9 cellular contexts compared by ENCODE assay signal in genomic region chr2:121944072-121944829, GRCh38.
DNase-seq lines count a peak whose midpoint lies in the region; TF ChIP-seq lines count a peak whose summit lies in the region.
"Had no signal": no experiment of that assay in that cellular context is flagged by ENCODE, and none has a peak within 500 bp of the region (broad histone marks: within the 10 kb centered on the region; RNA-seq: fewer than 3 reads in every experiment).

No MANE protein-coding gene starts in this region.

- no peak overlapping the region for H2BK5ac ChIP-seq in neuronal stem cell (ENCODE audit: low read length)

- DNase-seq in CD1c-positive myeloid dendritic cell (ENCODE audit: extremely low spot score) (peak; percentile 11), NB4 (ENCODE audit: low read depth) (peak; percentile 50), choroid plexus epithelial cell (ENCODE audit: low read depth) (peak; percentile 63), middle frontal gyrus (ENCODE audit: extremely low spot score, low spot score) (peak; percentile 8), erythroblast (lab: John Stamatoyannopoulos, UW) (no peak), esophagus squamous epithelium (lab: John Stamatoyannopoulos, UW) (no peak), neuronal stem cell (ENCODE audit: low spot score) (no peak), NCI-H526 treated with DMSO at 0.1 percent for 48 hours (lab: John Stamatoyannopoulos, UW) (no peak)
- DNase-seq: lower lobe of right lung had no signal

- H3K4me2 ChIP-seq in neuronal stem cell (ENCODE audit: insufficient read depth, low read length, poor library complexity, severe bottlenecking): no peak overlapping the region

- H3K4me1 ChIP-seq in esophagus squamous epithelium: no peaks in the 10 kb centered on the region
- no peaks in the 10 kb centered on the region for H3K4me1 ChIP-seq in neuronal stem cell (ENCODE audit: control insufficient read depth in 2 of 2, insufficient read depth in 1 of 2, low read depth in 1 of 2, low read length in 2 of 2)
- H3K4me1 ChIP-seq: lower lobe of right lung had no signal

- no peak overlapping the region for H4K8ac ChIP-seq in neuronal stem cell (ENCODE audit: low read depth, low read length)

- H3K4me3 ChIP-seq in NB4 (ENCODE audit: low read depth, low read length): no peak overlapping the region
- H3K4me3 ChIP-seq in choroid plexus epithelial cell (ENCODE audit: low read depth, low read length): no peak overlapping the region
- no peak overlapping the region for H3K4me3 ChIP-seq in esophagus squamous epithelium
- H3K4me3 ChIP-seq in neuronal stem cell (ENCODE audit: low read length in 2 of 2): no peak overlapping the region
- H3K4me3 ChIP-seq: lower lobe of right lung had no signal

- H3K79me1 ChIP-seq in neuronal stem cell (ENCODE audit: low read depth, low read length): no peaks in the 10 kb centered on the region

- H3K9me3 ChIP-seq in esophagus squamous epithelium (no peaks in the 10 kb centered on the region), neuronal stem cell (replicated peaks in 1 of 2; ENCODE audit: control insufficient read depth in 2 of 2, insufficient read depth in 1 of 2, low read depth in 1 of 2, low read length in 2 of 2) (no peaks in the 10 kb centered on the region)
- H3K9me3 ChIP-seq: lower lobe of right lung had no signal

- H2BK120ac ChIP-seq in neuronal stem cell (ENCODE audit: low read depth, low read length): no peak overlapping the region

- no peak overlapping the region for H2AFZ ChIP-seq in neuronal stem cell (ENCODE audit: low read length)

- no peak overlapping the region for H4K91ac ChIP-seq in neuronal stem cell (ENCODE audit: low read depth, low read length, poor library complexity)

- H2AK5ac ChIP-seq in neuronal stem cell (ENCODE audit: low read depth, low read length): no peak overlapping the region

- no peak overlapping the region for H2BK15ac ChIP-seq in neuronal stem cell (ENCODE audit: low read length)

- intact Hi-C loops in esophagus squamous epithelium (cut with DNase I): no loop called here

- no peak overlapping the region for H2BK12ac ChIP-seq in neuronal stem cell (ENCODE audit: low read length)

- TF ChIP-seq CTCF in NB4 (IDR thresholded peaks at IDR 0.05; ENCODE audit: low read depth, low read length): no peak
- TF ChIP-seq CTCF in choroid plexus epithelial cell (conservative IDR thresholded peaks at IDR 0.05; ENCODE audit: low read depth, low read length): no peak
- no peak for TF ChIP-seq CTCF in esophagus squamous epithelium (IDR thresholded peaks at IDR 0.05)

- no peaks in the 10 kb centered on the region for H3K27me3 ChIP-seq in esophagus squamous epithelium
- H3K27me3 ChIP-seq in neuronal stem cell (ENCODE audit: control insufficient read depth in 3 of 3, insufficient read depth in 3 of 3, low read depth in 1 of 3, low read length in 3 of 3): no peaks in the 10 kb centered on the region

- H3K14ac ChIP-seq in neuronal stem cell (ENCODE audit: low read length): no peak overlapping the region

- H3K23ac ChIP-seq in neuronal stem cell (ENCODE audit: low read depth, low read length, poor library complexity): no peak overlapping the region

- no peak overlapping the region for H3K4ac ChIP-seq in neuronal stem cell (ENCODE audit: low read length)

- H3K9ac ChIP-seq in neuronal stem cell (ENCODE audit: low read depth, low read length, poor library complexity): no peak overlapping the region

- no peak overlapping the region for H3K27ac ChIP-seq in esophagus squamous epithelium
- no peak overlapping the region for H3K27ac ChIP-seq in neuronal stem cell (replicated peaks; ENCODE audit: low read length)
- H3K27ac ChIP-seq: lower lobe of right lung had no signal

- no peak overlapping the region for H3K18ac ChIP-seq in neuronal stem cell (ENCODE audit: low read length)

- WGBS in esophagus squamous epithelium, 2 donors: 50 to 55% methylated on average over 7 of the region's 7 CpGs
- no CpG with 5 or more reads among the region's 7 CpGs for WGBS in neuronal stem cell (ENCODE audit: extremely low coverage in 2 of 2, insufficient read length in 2 of 2, insufficient replicate concordance in 1 of 2), 2 donors

- TF ChIP-seq POLR2A in NB4 (IDR thresholded peaks at IDR 0.05; ENCODE audit: extremely low read depth, insufficient read length) (no peak), erythroblast (IDR thresholded peaks at IDR 0.05; ENCODE audit: low read length) (no peak), esophagus squamous epithelium (IDR thresholded peaks at IDR 0.05) (no peak)

- H3K36me3 ChIP-seq in esophagus squamous epithelium (no peaks in the 10 kb centered on the region), neuronal stem cell (replicated peaks in 1 of 2; ENCODE audit: control insufficient read depth in 2 of 2, insufficient read depth in 2 of 2, low read length in 2 of 2) (no peaks in the 10 kb centered on the region)
- H3K36me3 ChIP-seq: lower lobe of right lung had no signal

Comparison
In these comparisons a context has a peak if more than half of its experiments do, and no peak if none do; other contexts are left out.
1. DNase-seq: peak in CD1c-positive myeloid dendritic cell (single experiment), NB4 (single experiment), choroid plexus epithelial cell (single experiment) and middle frontal gyrus (single experiment); none in erythroblast (0 of 2), esophagus squamous epithelium (single experiment), neuronal stem cell (single experiment) and NCI-H526 treated with DMSO at 0.1 percent for 48 hours (single experiment).